1 cellular context compared by ENCODE assay signal in the genomic region with DNA sequence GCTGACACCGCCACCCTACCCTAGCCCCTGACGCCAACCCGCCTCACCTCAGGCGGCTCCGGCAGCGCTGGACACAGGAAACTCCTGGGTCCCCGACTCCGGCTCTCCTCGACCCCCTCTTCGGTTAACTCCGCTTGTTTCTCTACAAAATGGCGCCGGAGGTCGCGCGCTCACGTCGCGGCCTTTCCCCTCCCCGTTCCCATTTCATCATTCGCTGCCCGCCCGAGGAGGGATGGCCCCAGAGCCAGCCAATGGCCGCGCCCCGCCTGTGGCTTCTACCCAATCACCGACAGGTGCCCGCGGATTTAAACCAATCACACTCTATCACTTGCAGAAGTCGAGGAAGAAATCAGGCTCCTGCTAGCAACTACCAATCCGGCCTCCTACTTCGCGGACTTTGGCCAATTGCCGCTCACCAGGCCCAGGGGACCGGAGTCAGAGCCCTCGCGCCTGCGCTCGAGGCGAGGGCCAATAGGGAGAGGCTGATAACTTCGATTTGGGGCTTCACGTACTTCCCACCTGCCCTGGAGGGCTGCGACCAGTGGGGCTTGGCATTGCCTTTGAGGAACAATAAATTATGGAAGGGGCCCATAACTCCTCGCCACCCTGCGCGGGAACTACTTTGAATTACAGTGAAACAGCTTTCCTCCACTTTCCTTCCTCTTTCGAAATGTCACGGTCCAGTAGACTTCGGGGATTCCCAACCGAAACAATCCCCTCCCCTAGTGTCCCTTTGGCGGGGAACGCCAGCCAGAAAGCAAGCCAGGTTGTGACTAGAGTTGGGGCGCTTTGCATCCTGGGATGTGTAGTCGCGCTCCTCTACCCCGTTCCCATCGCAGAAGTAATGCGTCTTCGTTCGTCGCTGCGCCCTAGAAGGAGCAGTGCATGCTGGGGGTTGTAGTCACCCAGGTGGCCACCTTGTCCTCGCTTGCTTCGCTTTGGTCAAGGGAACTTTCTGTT.
TF ChIP-seq lines count a peak whose summit lies in the region.

A gene (minus strand): TSS at position 146 of the 960 bp plus-strand sequence. CDS start 30,489 bp downstream, outside the sequence.

TF ChIP-seq in HepG2, 621 proteins besides CTCF, POLR2A, EP300 and RAD21 (continued from another document and continues in another):
- TF ChIP-seq ASH2L (IDR thresholded peaks at IDR 0.05; ENCODE audit: insufficient read length, low read depth, low read length) (peak; percentile 89), ZNF235 (CRISPR knock-in tag; IDR thresholded peaks at IDR 0.05; ENCODE audit: borderline replicate concordance) (no peak), HOXD1 (CRISPR knock-in tag; IDR thresholded peaks at IDR 0.05) (no peak), PITX1 (CRISPR knock-in tag; IDR thresholded peaks at IDR 0.05) (peak; percentile 3; the same call in 1 of the 2 replicates), ZNF709 (CRISPR knock-in tag; IDR thresholded peaks at IDR 0.05) (peak; percentile 90), HIVEP1 (CRISPR knock-in tag; IDR thresholded peaks at IDR 0.05) (peak; percentile 79; the same call in 1 of the 2 replicates), ZFP37 (CRISPR knock-in tag; IDR thresholded peaks at IDR 0.05; ENCODE audit: borderline replicate concordance) (peak; percentile 17; the same call in 1 of the 2 replicates), ZNF367 (CRISPR knock-in tag; IDR thresholded peaks at IDR 0.05; ENCODE audit: borderline replicate concordance) (no peak), NFKBIZ (CRISPR knock-in tag; IDR thresholded peaks at IDR 0.05) (no peak; the same call in 1 of the 2 replicates), NFYC (CRISPR knock-in tag; IDR thresholded peaks at IDR 0.05) (peak; percentile 99), ZNF225 (CRISPR knock-in tag; IDR thresholded peaks at IDR 0.05) (no peak; the same call in 1 of the 2 replicates), ZNF484 (CRISPR knock-in tag; IDR thresholded peaks at IDR 0.05; ENCODE audit: borderline replicate concordance, low read depth) (no peak), ZNF260 (CRISPR knock-in tag; IDR thresholded peaks at IDR 0.05; ENCODE audit: borderline replicate concordance, low read depth) (no peak), ZBTB20 (CRISPR knock-in tag; IDR thresholded peaks at IDR 0.05; ENCODE audit: borderline replicate concordance, low read depth) (peak; percentile 90), CBX2 (IDR thresholded peaks at IDR 0.05; ENCODE audit: low read depth, low read length) (no peak), CBX2 (CRISPR knock-in tag; IDR thresholded peaks at IDR 0.05; ENCODE audit: low read depth) (0 out of 2 replicates have a peak, but pooled peaks have one; percentile 70), ZNF33B (CRISPR knock-in tag; IDR thresholded peaks at IDR 0.05) (peak; percentile 74; the same call in 1 of the 2 replicates), NFRKB (IDR thresholded peaks at IDR 0.05) (peak; percentile 96), ZNF782 (CRISPR knock-in tag; IDR thresholded peaks at IDR 0.05; ENCODE audit: borderline replicate concordance) (peak; percentile 47; the same call in 1 of the 2 replicates), KDM5B (CRISPR knock-in tag; IDR thresholded peaks at IDR 0.05; ENCODE audit: borderline replicate concordance) (peak; percentile 91; the same call in 1 of the 2 replicates), ZNF816 (CRISPR knock-in tag; IDR thresholded peaks at IDR 0.05; ENCODE audit: borderline replicate concordance) (no peak), SMARCE1 (IDR thresholded peaks at IDR 0.05; ENCODE audit: borderline replicate concordance) (no peak), RFXANK (CRISPR knock-in tag; IDR thresholded peaks at IDR 0.05) (peak; percentile 96; the same call in 1 of the 2 replicates), ZNF83 (CRISPR knock-in tag; IDR thresholded peaks at IDR 0.05; ENCODE audit: borderline replicate concordance) (peak; percentile 82; the same call in 1 of the 2 replicates), RBAK (CRISPR knock-in tag; IDR thresholded peaks at IDR 0.05) (0 out of 2 replicates have a peak, but pooled peaks have one; percentile 11), SRY (CRISPR knock-in tag; IDR thresholded peaks at IDR 0.05) (peak; percentile 60), ZNF547 (CRISPR knock-in tag; IDR thresholded peaks at IDR 0.05) (peak; percentile 88), SP4 (CRISPR knock-in tag; IDR thresholded peaks at IDR 0.05) (peak; percentile 85), SNRNP70 (IDR thresholded peaks at IDR 0.05; ENCODE audit: low read depth, low read length) (no peak), DMAP1 (CRISPR knock-in tag; IDR thresholded peaks at IDR 0.05) (peak; percentile 89; the same call in 1 of the 2 replicates), FOXK1 (CRISPR knock-in tag; IDR thresholded peaks at IDR 0.05; ENCODE audit: borderline replicate concordance, low read depth) (peak; percentile 89), SOX5 (CRISPR knock-in tag; IDR thresholded peaks at IDR 0.05; ENCODE audit: borderline replicate concordance) (peak; percentile 36; the same call in 1 of the 2 replicates), ZNF501 (CRISPR knock-in tag; IDR thresholded peaks at IDR 0.05) (peak; percentile 86), RNF2 (conservative IDR thresholded peaks at IDR 0.05; ENCODE audit: low read depth) (peak; percentile 98), ZSCAN21 (CRISPR knock-in tag; IDR thresholded peaks at IDR 0.05; ENCODE audit: borderline replicate concordance) (peak; percentile 68; the same call in 1 of the 2 replicates), ZNF121 (CRISPR knock-in tag; IDR thresholded peaks at IDR 0.05) (peak; percentile 30), HHEX (CRISPR knock-in tag; IDR thresholded peaks at IDR 0.05) (peak; percentile 42; the same call in 1 of the 2 replicates), ZFP1 (CRISPR knock-in tag; IDR thresholded peaks at IDR 0.05) (no peak), MED8 (CRISPR knock-in tag; IDR thresholded peaks at IDR 0.05; ENCODE audit: insufficient replicate concordance) (peak; percentile 48)
- TF ChIP-seq, protein P1, sequence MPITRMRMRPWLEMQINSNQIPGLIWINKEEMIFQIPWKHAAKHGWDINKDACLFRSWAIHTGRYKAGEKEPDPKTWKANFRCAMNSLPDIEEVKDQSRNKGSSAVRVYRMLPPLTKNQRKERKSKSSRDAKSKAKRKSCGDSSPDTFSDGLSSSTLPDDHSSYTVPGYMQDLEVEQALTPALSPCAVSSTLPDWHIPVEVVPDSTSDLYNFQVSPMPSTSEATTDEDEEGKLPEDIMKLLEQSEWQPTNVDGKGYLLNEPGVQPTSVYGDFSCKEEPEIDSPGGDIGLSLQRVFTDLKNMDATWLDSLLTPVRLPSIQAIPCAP (CRISPR knock-in tag; IDR thresholded peaks at IDR 0.05; ENCODE audit: low read depth) = peak; percentile 50; the same call in 1 of the 2 replicates
- TF ChIP-seq, protein P2, sequence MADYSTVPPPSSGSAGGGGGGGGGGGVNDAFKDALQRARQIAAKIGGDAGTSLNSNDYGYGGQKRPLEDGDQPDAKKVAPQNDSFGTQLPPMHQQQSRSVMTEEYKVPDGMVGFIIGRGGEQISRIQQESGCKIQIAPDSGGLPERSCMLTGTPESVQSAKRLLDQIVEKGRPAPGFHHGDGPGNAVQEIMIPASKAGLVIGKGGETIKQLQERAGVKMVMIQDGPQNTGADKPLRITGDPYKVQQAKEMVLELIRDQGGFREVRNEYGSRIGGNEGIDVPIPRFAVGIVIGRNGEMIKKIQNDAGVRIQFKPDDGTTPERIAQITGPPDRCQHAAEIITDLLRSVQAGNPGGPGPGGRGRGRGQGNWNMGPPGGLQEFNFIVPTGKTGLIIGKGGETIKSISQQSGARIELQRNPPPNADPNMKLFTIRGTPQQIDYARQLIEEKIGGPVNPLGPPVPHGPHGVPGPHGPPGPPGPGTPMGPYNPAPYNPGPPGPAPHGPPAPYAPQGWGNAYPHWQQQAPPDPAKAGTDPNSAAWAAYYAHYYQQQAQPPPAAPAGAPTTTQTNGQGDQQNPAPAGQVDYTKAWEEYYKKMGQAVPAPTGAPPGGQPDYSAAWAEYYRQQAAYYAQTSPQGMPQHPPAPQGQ (CRISPR knock-in tag; IDR thresholded peaks at IDR 0.05; ENCODE audit: borderline replicate concordance) = no peak
- TF ChIP-seq, protein P3, sequence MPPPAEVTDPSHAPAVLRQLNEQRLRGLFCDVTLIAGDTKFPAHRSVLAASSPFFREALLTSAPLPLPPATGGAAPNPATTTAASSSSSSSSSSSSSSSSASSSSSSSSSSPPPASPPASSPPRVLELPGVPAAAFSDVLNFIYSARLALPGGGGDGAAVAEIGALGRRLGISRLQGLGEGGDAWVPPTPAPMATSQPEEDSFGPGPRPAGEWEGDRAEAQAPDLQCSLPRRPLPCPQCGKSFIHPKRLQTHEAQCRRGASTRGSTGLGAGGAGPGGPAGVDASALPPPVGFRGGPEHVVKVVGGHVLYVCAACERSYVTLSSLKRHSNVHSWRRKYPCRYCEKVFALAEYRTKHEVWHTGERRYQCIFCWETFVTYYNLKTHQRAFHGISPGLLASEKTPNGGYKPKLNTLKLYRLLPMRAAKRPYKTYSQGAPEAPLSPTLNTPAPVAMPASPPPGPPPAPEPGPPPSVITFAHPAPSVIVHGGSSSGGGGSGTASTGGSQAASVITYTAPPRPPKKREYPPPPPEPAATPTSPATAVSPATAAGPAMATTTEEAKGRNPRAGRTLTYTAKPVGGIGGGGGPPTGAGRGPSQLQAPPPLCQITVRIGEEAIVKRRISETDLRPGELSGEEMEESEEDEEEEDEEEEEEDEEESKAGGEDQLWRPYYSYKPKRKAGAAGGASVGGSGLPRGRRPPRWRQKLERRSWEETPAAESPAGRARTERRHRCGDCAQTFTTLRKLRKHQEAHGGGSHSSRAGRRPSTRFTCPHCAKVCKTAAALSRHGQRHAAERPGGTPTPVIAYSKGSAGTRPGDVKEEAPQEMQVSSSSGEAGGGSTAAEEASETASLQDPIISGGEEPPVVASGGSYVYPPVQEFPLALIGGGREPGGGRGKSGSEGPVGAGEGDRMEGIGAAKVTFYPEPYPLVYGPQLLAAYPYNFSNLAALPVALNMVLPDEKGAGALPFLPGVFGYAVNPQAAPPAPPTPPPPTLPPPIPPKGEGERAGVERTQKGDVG (CRISPR knock-in tag; IDR thresholded peaks at IDR 0.05; ENCODE audit: borderline replicate concordance) = no peak
- TF ChIP-seq, protein P4, sequence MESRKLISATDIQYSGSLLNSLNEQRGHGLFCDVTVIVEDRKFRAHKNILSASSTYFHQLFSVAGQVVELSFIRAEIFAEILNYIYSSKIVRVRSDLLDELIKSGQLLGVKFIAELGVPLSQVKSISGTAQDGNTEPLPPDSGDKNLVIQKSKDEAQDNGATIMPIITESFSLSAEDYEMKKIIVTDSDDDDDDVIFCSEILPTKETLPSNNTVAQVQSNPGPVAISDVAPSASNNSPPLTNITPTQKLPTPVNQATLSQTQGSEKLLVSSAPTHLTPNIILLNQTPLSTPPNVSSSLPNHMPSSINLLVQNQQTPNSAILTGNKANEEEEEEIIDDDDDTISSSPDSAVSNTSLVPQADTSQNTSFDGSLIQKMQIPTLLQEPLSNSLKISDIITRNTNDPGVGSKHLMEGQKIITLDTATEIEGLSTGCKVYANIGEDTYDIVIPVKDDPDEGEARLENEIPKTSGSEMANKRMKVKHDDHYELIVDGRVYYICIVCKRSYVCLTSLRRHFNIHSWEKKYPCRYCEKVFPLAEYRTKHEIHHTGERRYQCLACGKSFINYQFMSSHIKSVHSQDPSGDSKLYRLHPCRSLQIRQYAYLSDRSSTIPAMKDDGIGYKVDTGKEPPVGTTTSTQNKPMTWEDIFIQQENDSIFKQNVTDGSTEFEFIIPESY (CRISPR knock-in tag; IDR thresholded peaks at IDR 0.05) = peak; percentile 44; the same call in 1 of the 2 replicates
- TF ChIP-seq, protein P5, sequence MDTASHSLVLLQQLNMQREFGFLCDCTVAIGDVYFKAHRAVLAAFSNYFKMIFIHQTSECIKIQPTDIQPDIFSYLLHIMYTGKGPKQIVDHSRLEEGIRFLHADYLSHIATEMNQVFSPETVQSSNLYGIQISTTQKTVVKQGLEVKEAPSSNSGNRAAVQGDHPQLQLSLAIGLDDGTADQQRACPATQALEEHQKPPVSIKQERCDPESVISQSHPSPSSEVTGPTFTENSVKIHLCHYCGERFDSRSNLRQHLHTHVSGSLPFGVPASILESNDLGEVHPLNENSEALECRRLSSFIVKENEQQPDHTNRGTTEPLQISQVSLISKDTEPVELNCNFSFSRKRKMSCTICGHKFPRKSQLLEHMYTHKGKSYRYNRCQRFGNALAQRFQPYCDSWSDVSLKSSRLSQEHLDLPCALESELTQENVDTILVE (CRISPR knock-in tag; IDR thresholded peaks at IDR 0.05) = peak; percentile 75; the same call in 1 of the 2 replicates
- TF ChIP-seq, protein P6, sequence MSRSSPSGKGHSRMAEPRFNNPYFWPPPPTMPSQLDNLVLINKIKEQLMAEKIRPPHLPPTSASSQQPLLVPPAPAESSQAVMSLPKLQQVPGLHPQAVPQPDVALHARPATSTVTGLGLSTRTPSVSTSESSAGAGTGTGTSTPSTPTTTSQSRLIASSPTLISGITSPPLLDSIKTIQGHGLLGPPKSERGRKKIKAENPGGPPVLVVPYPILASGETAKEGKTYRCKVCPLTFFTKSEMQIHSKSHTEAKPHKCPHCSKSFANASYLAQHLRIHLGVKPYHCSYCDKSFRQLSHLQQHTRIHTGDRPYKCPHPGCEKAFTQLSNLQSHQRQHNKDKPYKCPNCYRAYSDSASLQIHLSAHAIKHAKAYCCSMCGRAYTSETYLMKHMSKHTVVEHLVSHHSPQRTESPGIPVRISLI (CRISPR knock-in tag; IDR thresholded peaks at IDR 0.05; ENCODE audit: borderline replicate concordance) = peak; percentile 8; the same call in 1 of the 2 replicates
- TF ChIP-seq, protein P7, sequence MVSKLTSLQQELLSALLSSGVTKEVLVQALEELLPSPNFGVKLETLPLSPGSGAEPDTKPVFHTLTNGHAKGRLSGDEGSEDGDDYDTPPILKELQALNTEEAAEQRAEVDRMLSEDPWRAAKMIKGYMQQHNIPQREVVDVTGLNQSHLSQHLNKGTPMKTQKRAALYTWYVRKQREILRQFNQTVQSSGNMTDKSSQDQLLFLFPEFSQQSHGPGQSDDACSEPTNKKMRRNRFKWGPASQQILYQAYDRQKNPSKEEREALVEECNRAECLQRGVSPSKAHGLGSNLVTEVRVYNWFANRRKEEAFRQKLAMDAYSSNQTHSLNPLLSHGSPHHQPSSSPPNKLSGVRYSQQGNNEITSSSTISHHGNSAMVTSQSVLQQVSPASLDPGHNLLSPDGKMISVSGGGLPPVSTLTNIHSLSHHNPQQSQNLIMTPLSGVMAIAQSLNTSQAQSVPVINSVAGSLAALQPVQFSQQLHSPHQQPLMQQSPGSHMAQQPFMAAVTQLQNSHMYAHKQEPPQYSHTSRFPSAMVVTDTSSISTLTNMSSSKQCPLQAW (CRISPR knock-in tag; IDR thresholded peaks at IDR 0.05) = peak; percentile 76
- TF ChIP-seq, protein P8, sequence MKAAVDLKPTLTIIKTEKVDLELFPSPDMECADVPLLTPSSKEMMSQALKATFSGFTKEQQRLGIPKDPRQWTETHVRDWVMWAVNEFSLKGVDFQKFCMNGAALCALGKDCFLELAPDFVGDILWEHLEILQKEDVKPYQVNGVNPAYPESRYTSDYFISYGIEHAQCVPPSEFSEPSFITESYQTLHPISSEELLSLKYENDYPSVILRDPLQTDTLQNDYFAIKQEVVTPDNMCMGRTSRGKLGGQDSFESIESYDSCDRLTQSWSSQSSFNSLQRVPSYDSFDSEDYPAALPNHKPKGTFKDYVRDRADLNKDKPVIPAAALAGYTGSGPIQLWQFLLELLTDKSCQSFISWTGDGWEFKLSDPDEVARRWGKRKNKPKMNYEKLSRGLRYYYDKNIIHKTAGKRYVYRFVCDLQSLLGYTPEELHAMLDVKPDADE (CRISPR knock-in tag; IDR thresholded peaks at IDR 0.05) = 0 out of 2 replicates have a peak, but pooled peaks have one; percentile 32
- TF ChIP-seq, protein P9, sequence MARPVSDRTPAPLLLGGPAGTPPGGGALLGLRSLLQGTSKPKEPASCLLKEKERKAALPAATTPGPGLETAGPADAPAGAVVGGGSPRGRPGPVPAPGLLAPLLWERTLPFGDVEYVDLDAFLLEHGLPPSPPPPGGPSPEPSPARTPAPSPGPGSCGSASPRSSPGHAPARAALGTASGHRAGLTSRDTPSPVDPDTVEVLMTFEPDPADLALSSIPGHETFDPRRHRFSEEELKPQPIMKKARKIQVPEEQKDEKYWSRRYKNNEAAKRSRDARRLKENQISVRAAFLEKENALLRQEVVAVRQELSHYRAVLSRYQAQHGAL (CRISPR knock-in tag; IDR thresholded peaks at IDR 0.05; ENCODE audit: not compliant biosample characterization) = no peak
